14 cellular contexts compared by ENCODE assay signal in the genomic region with DNA sequence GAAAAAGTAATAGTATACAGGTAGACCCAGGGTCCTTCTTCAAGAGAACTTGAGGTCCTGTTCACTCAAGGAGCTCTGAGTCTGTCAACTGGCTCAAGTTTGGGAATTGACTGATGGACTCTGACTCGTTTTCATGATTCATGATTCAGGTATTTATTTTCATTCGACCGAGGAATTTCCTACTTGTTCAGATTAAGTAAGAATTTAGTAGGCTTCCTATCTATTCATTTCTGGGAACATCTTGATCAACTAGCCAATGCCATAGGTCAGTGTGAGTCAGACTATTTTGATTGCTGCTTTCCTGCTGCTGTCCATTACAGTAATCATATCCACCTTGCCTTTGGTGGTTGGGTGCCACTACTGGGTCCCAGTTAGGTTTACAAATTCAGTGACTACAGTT. TPM values are rescaled to one million over a fixed set of nuclear protein-coding genes. Genes with fewer than 3 reads are reported as not detected.
A peak's percentile ranks its signal among the peaks of the same experiment; 100 is the strongest.
DNase-seq lines count a peak whose midpoint lies in the region; ATAC-seq and TF ChIP-seq lines count a peak whose summit lies in the region.
"Had no signal": no experiment of that assay in that cellular context is flagged by ENCODE, and none has a peak within 500 bp of the region (broad histone marks: within the 10 kb centered on the region; RNA-seq: fewer than 3 reads in every experiment).

No MANE protein-coding gene starts in this region.

- no peak overlapping the region for H3K4me3 Mint-ChIP-seq in CD8-positive, alpha-beta T cell
- H3K4me3 Mint-ChIP-seq: activated CD8-positive, alpha-beta T cell treated with anti-CD3 and anti-CD28 coated beads, Interleukin-2, amount 10 ng/mL, durations not matched to agents 7 days and 5 days; stimulated activated naive CD8-positive, alpha-beta T cell treated with anti-CD3 and anti-CD28 coated beads, Interleukin-15, amount 100 ng/mL, for 72 hours had no signal

- H3K4me1 ChIP-seq in fibroblast of lung (ENCODE audit: control insufficient read depth, extremely low read depth, insufficient read depth, low read length), result peaks cover 15% of the 10 kb centered on the region
- no peaks in the 10 kb centered on the region for H3K4me1 ChIP-seq in CD8-positive, alpha-beta T cell (ENCODE audit: insufficient read depth, low read length)

- no peak overlapping the region for H3K4me3 ChIP-seq in fibroblast of lung (replicated peaks in 1 of 4; ENCODE audit: control extremely low read depth in 1 of 4, insufficient read depth in 1 of 4, low read depth in 3 of 4, low read length in 4 of 4)
- H3K4me3 ChIP-seq in CD8-positive, alpha-beta T cell (ENCODE audit: low read depth, low read length), result no peak overlapping the region

- H3K9me3 ChIP-seq in fibroblast of lung (ENCODE audit: control insufficient read depth, insufficient read depth, low read depth, low read length), result no peaks in the 10 kb centered on the region
- H3K9me3 ChIP-seq in CD8-positive, alpha-beta T cell (ENCODE audit: low read length), result no peaks in the 10 kb centered on the region

- ATAC-seq in SK-N-SH treated with all-trans-retinoic acid at 6 μM for 48 hours (peak; percentile 88), GM18520 (IDR thresholded peaks at IDR 0.05; ENCODE audit: unreplicated experiment) (no peak), GM18909 (IDR thresholded peaks at IDR 0.05; ENCODE audit: poor library complexity, unreplicated experiment) (no peak)
- no peak for ATAC-seq in CD8-positive, alpha-beta T cell
- ATAC-seq: activated CD8-positive, alpha-beta T cell treated with anti-CD3 and anti-CD28 coated beads, Interleukin-2, amount 10 ng/mL, durations not matched to agents 7 days and 5 days; stimulated activated naive CD8-positive, alpha-beta T cell treated with anti-CD3 and anti-CD28 coated beads, Interleukin-15, amount 100 ng/mL, for 72 hours had no signal

- DNase-seq in GM04504 (ENCODE audit: low read depth), result peak; percentile 80
- DNase-seq in fibroblast of lung (ENCODE audit: low read depth in 2 of 2), result peak; percentile 73 to 96
- peak; percentile 71 for DNase-seq in pulmonary artery endothelial cell (ENCODE audit: low read depth, low spot score)
- DNase-seq in CD8-positive, alpha-beta T cell, result no peak
- no peak for DNase-seq in NCI-H1092 treated with DMSO at 0.1 percent for 48 hours (lab: John Stamatoyannopoulos, UW)
- DNase-seq: activated CD8-positive, alpha-beta T cell treated with anti-CD3 and anti-CD28 coated beads, Interleukin-2, amount 10 ng/mL, durations not matched to agents 7 days and 5 days; anterior cingulate cortex; NCI-H2029; stimulated activated naive CD8-positive, alpha-beta T cell treated with anti-CD3 and anti-CD28 coated beads, Interleukin-15, amount 100 ng/mL, for 72 hours had no signal

- TF ChIP-seq CTCF in fibroblast of lung (conservative IDR thresholded peaks at IDR 0.05 in 1 of 2, IDR thresholded peaks at IDR 0.05 in 1 of 2; ENCODE audit: low read depth in 1 of 2, low read length in 2 of 2), result no peak
- TF ChIP-seq CTCF in CD8-positive, alpha-beta T cell (IDR thresholded peaks at IDR 0.05), result no peak

- POLR2A ChIA-PET in CD8-positive, alpha-beta T cell (lab: Charles Lee), result no interaction called here

- no peak overlapping the region for H3K27ac Mint-ChIP-seq in CD8-positive, alpha-beta T cell
- H3K27ac Mint-ChIP-seq: activated CD8-positive, alpha-beta T cell treated with anti-CD3 and anti-CD28 coated beads, Interleukin-2, amount 10 ng/mL, durations not matched to agents 7 days and 5 days; stimulated activated naive CD8-positive, alpha-beta T cell treated with anti-CD3 and anti-CD28 coated beads, Interleukin-15, amount 100 ng/mL, for 72 hours had no signal

- H3K36me3 ChIP-seq in fibroblast of lung (ENCODE audit: control insufficient read depth, insufficient read depth, low read length), result no peaks in the 10 kb centered on the region
- H3K36me3 ChIP-seq in CD8-positive, alpha-beta T cell (ENCODE audit: insufficient read depth, low read length), result no peaks in the 10 kb centered on the region

- H3K9ac ChIP-seq in fibroblast of lung (ENCODE audit: insufficient read depth, low read length), result no peak overlapping the region

- H4K20me1 ChIP-seq in fibroblast of lung (ENCODE audit: control insufficient read depth, extremely low read depth, insufficient read depth, low read length), result no peaks in the 10 kb centered on the region

- no peak overlapping the region for H2AFZ ChIP-seq in fibroblast of lung (ENCODE audit: low read length)

- CTCF ChIA-PET in CD8-positive, alpha-beta T cell (lab: Charles Lee), result no interaction called here

- no peaks in the 10 kb centered on the region for H3K4me1 Mint-ChIP-seq in CD8-positive, alpha-beta T cell (ENCODE audit: low read depth)
- H3K4me1 Mint-ChIP-seq: stimulated activated naive CD8-positive, alpha-beta T cell treated with anti-CD3 and anti-CD28 coated beads, Interleukin-15, amount 100 ng/mL, for 72 hours had no signal

- H3K27me3 ChIP-seq in fibroblast of lung (ENCODE audit: control insufficient read depth, insufficient read depth, low read length), result no peaks in the 10 kb centered on the region
- no peaks in the 10 kb centered on the region for H3K27me3 ChIP-seq in CD8-positive, alpha-beta T cell (ENCODE audit: insufficient read depth, low read length)

- peak overlapping the region; percentile 13 for H3K4me2 ChIP-seq in fibroblast of lung (ENCODE audit: extremely low read depth, insufficient read depth, low read length)

- H3K27me3 Mint-ChIP-seq in CD8-positive, alpha-beta T cell (ENCODE audit: low read depth), result no peaks in the 10 kb centered on the region
- H3K27me3 Mint-ChIP-seq: stimulated activated naive CD8-positive, alpha-beta T cell treated with anti-CD3 and anti-CD28 coated beads, Interleukin-15, amount 100 ng/mL, for 72 hours had no signal

- no peaks in the 10 kb centered on the region for H3K9me3 Mint-ChIP-seq in CD8-positive, alpha-beta T cell
- H3K9me3 Mint-ChIP-seq: stimulated activated naive CD8-positive, alpha-beta T cell treated with anti-CD3 and anti-CD28 coated beads, Interleukin-15, amount 100 ng/mL, for 72 hours had no signal

- intact Hi-C loops in CD8-positive, alpha-beta T cell (cut with DNase I, micrococcal nuclease), result no loop called here

- peak overlapping the region; percentile 49 for H3K27ac ChIP-seq in fibroblast of lung (ENCODE audit: insufficient read depth, low read length)
- no peak overlapping the region for H3K27ac ChIP-seq in CD8-positive, alpha-beta T cell (ENCODE audit: low read depth, low read length)
- H3K27ac ChIP-seq: HL-60 had no signal

- H3K79me2 ChIP-seq in fibroblast of lung (ENCODE audit: control insufficient read depth, insufficient read depth, low read length), result no peaks in the 10 kb centered on the region

- no peaks in the 10 kb centered on the region for H3K36me3 Mint-ChIP-seq in CD8-positive, alpha-beta T cell

TF ChIP-seq in SK-N-SH treated with all-trans-retinoic acid at 6 μM for 48 hours, 23 proteins besides CTCF, POLR2A, EP300 and RAD21:
- TF ChIP-seq ZNF8 (CRISPR knock-in tag; IDR thresholded peaks at IDR 0.05) (no peak), OSR1 (CRISPR knock-in tag; IDR thresholded peaks at IDR 0.05) (peak; percentile 66; the same call in 1 of the 2 replicates)

RNA-seq across cellular contexts. Expression of gene FAM186A, which starts 6.1 kb away (rescaled TPM):
- total RNA-seq in fibroblast of lung (under 0.01 TPM in 1 of 2 replicates, not detected in the other), pulmonary artery endothelial cell (under 0.01 TPM in 1 of 2 replicates, not detected in the other)
- not detected in 2 replicates for polyA plus RNA-seq in fibroblast of lung
- polyA plus RNA-seq in fibroblast of lung (2012), result 0.03 TPM in 1 of 2 replicates, not detected in the other
- not detected in 2 replicates for polyA minus RNA-seq in fibroblast of lung (ENCODE audit: low replicate concordance)
- not detected for total RNA-seq in CD8-positive, alpha-beta T cell
- total RNA-seq: activated CD8-positive, alpha-beta T cell treated with anti-CD3 and anti-CD28 coated beads, Interleukin-2, amount 10 ng/mL, durations not matched to agents 7 days and 5 days; SK-MEL-5 had no signal

RNA-seq across cellular contexts. Expression of gene LARP4, which starts 10.4 kb away (rescaled TPM):
- total RNA-seq in fibroblast of lung (33.9 TPM in 2 replicates), pulmonary artery endothelial cell (41.4 and 82.5 TPM in 2 replicates)
- polyA plus RNA-seq in fibroblast of lung, result 25.1 and 33.9 TPM in 2 replicates
- polyA plus RNA-seq in fibroblast of lung (2012), result 15.1 and 20.6 TPM in 2 replicates
- 4.4 and 7.0 TPM in 2 replicates for polyA minus RNA-seq in fibroblast of lung (ENCODE audit: low replicate concordance)
- 10 to 100 TPM; 20.1 to 22.3 TPM for total RNA-seq in CD8-positive, alpha-beta T cell

Comparison
In these comparisons a context has a peak if more than half of its experiments do, and no peak if none do; other contexts are left out.
1. DNase-seq: peak in GM04504 (single experiment), fibroblast of lung (2 of 2) and pulmonary artery endothelial cell (single experiment); none in CD8-positive, alpha-beta T cell (0 of 7) and NCI-H1092 treated with DMSO at 0.1 percent for 48 hours (single experiment).